In genomic region chr22:50242406-50242949, GRCh38 we compare ENCODE assay signal across 8 cellular contexts. TPM values are rescaled to one million over a fixed set of nuclear protein-coding genes. Genes with fewer than 3 reads are reported as not detected.
DNase-seq lines count a peak whose midpoint lies in the region; ATAC-seq and TF ChIP-seq lines count a peak whose summit lies in the region.

No MANE protein-coding gene starts in this region.

- POLR2A ChIA-PET in activated CD4-positive, alpha-beta T cell treated with anti-CD3 and anti-CD28 coated beads, Interleukin-2, amount 10 ng/mL, durations not matched to agents 7 days and 5 days (lab: Charles Lee) = no interaction called here
- POLR2A ChIA-PET in WTC11 (lab: Charles Lee) = interaction anchor here (0.6 to 0.7 kb wide), 2 partner anchors 52 to 269 kb away, joined by 3 to 5 read pairs; no protein-coding TSS in a partner anchor

- H2AFZ ChIP-seq in hepatocyte = no peak overlapping the region

- CTCF ChIA-PET in activated CD4-positive, alpha-beta T cell treated with anti-CD3 and anti-CD28 coated beads, Interleukin-2, amount 10 ng/mL, durations not matched to agents 7 days and 5 days (lab: Charles Lee) = interaction anchor here (0.7 to 2.0 kb wide), 7 partner anchors 9 to 254 kb away, joined by 4 to 7 read pairs (median 5); partner anchors contain the start of gene HDAC10
- CTCF ChIA-PET in WTC11 (lab: Charles Lee) = interaction anchor here (1.1 kb wide), 2 partner anchors 8 to 10 kb away, joined by 3 to 8 read pairs; partner anchors contain the start of gene HDAC10

- peak overlapping the region; percentile 100 for H3K27ac Mint-ChIP-seq in activated CD4-positive, alpha-beta T cell treated with anti-CD3 and anti-CD28 coated beads, Interleukin-2, amount 10 ng/mL, durations not matched to agents 7 days and 5 days
- no peak overlapping the region for H3K27ac Mint-ChIP-seq in WTC11

- TF ChIP-seq CTCF in WTC11 (IDR thresholded peaks at IDR 0.05) (no peak), hepatocyte (IDR thresholded peaks at IDR 0.05; ENCODE audit: poor library complexity) (no peak)

- peak overlapping the region; percentile 100 for H3K4me3 Mint-ChIP-seq in activated CD4-positive, alpha-beta T cell treated with anti-CD3 and anti-CD28 coated beads, Interleukin-2, amount 10 ng/mL, durations not matched to agents 7 days and 5 days
- peak overlapping the region; percentile 99 for H3K4me3 Mint-ChIP-seq in WTC11

- H3K27me3 ChIP-seq in hepatocyte = no peaks in the 10 kb centered on the region
- no peaks in the 10 kb centered on the region for H3K27me3 ChIP-seq in thymus (ENCODE audit: control insufficient read depth, insufficient read depth)

- peaks cover 83% of the 10 kb centered on the region for H3K79me2 ChIP-seq in hepatocyte

- no peaks in the 10 kb centered on the region for H3K9me3 Mint-ChIP-seq in activated CD4-positive, alpha-beta T cell treated with anti-CD3 and anti-CD28 coated beads, Interleukin-2, amount 10 ng/mL, durations not matched to agents 7 days and 5 days
- H3K9me3 Mint-ChIP-seq in WTC11 = no peaks in the 10 kb centered on the region

- H3K4me3 ChIP-seq in hepatocyte = peak overlapping the region; percentile 16
- H3K4me3 ChIP-seq in thymus (ENCODE audit: low read length) = peak overlapping the region; percentile 18

- peaks cover 28% of the 10 kb centered on the region for H3K4me1 ChIP-seq in hepatocyte (ENCODE audit: insufficient read depth)
- peaks cover 19% of the 10 kb centered on the region for H3K4me1 ChIP-seq in thymus (ENCODE audit: control insufficient read depth, insufficient read depth, low read length)

- no peaks in the 10 kb centered on the region for H3K36me3 ChIP-seq in hepatocyte (replicated peaks; ENCODE audit: insufficient read depth, low read depth)
- H3K36me3 ChIP-seq in thymus (ENCODE audit: control insufficient read depth, insufficient read depth) = peaks cover 36% of the 10 kb centered on the region

- peaks cover 16% of the 10 kb centered on the region for H3K36me3 Mint-ChIP-seq in activated CD4-positive, alpha-beta T cell treated with anti-CD3 and anti-CD28 coated beads, Interleukin-2, amount 10 ng/mL, durations not matched to agents 7 days and 5 days (ENCODE audit: low read depth)
- H3K36me3 Mint-ChIP-seq in WTC11 = 0 out of 2 replicates have a peak, but pooled peaks cover 2% of the 10 kb centered on the region

- H3K27ac ChIP-seq in hepatocyte (no peak overlapping the region), thymus (ENCODE audit: low read depth) (peak overlapping the region; percentile 27)

- no peak for DNase-seq in activated CD4-positive, alpha-beta T cell treated with anti-CD3 and anti-CD28 coated beads, Interleukin-2, amount 10 ng/mL, durations not matched to agents 7 days and 5 days
- no peak for DNase-seq in activated CD4-positive, alpha-beta T cell treated with anti-CD3 and anti-CD28 coated beads, Interleukin-2, amount 50 U/mL, for 4 hours
- DNase-seq in WTC11 (ENCODE audit: low spot score) (no peak), hepatocyte (ENCODE audit: low spot score) (no peak), NCI-H510A (lab: John Stamatoyannopoulos, UW) (no peak), DMS53 (lab: John Stamatoyannopoulos, UW) (no peak)

- H4K20me1 ChIP-seq in hepatocyte (ENCODE audit: insufficient read depth, poor library complexity, severe bottlenecking) = peaks cover 15% of the 10 kb centered on the region

- ATAC-seq in WTC11 (no peak), GM21576 (IDR thresholded peaks at IDR 0.05; ENCODE audit: unreplicated experiment) (no peak)

- no peaks in the 10 kb centered on the region for H3K9me3 ChIP-seq in hepatocyte (ENCODE audit: low read depth)
- no peaks in the 10 kb centered on the region for H3K9me3 ChIP-seq in thymus (ENCODE audit: control insufficient read depth)

- peak overlapping the region; percentile 95 for H3K4me2 ChIP-seq in hepatocyte

- H3K4me1 Mint-ChIP-seq in activated CD4-positive, alpha-beta T cell treated with anti-CD3 and anti-CD28 coated beads, Interleukin-2, amount 10 ng/mL, durations not matched to agents 7 days and 5 days = peaks cover 32% of the 10 kb centered on the region
- peaks cover 16% of the 10 kb centered on the region for H3K4me1 Mint-ChIP-seq in WTC11

- 82% methylated on average over 14 of the region's 14 CpGs for WGBS in hepatocyte (ENCODE audit: low lambda C conversion rate, missing lambda C conversion rate)
- 84% methylated on average over 14 of the region's 14 CpGs for WGBS in thymus

- no peaks in the 10 kb centered on the region for H3K27me3 Mint-ChIP-seq in activated CD4-positive, alpha-beta T cell treated with anti-CD3 and anti-CD28 coated beads, Interleukin-2, amount 10 ng/mL, durations not matched to agents 7 days and 5 days
- H3K27me3 Mint-ChIP-seq in WTC11 (ENCODE audit: low read depth) = no peaks in the 10 kb centered on the region

- no peaks in the 10 kb centered on the region for H3K9me2 ChIP-seq in hepatocyte (replicated peaks; ENCODE audit: insufficient read depth)

TF ChIP-seq in WTC11, 78 proteins besides CTCF, POLR2A, EP300 and RAD21 (continues in another document):
- TF ChIP-seq KAT7 (CRISPR knock-in tag; IDR thresholded peaks at IDR 0.05; ENCODE audit: borderline replicate concordance) = no peak
- TF ChIP-seq ATF1 (CRISPR knock-in tag; IDR thresholded peaks at IDR 0.05) = no peak
- TF ChIP-seq SP1 (CRISPR knock-in tag; conservative IDR thresholded peaks at IDR 0.05) = no peak
- no peak for TF ChIP-seq MAX (CRISPR knock-in tag; IDR thresholded peaks at IDR 0.05)
- TF ChIP-seq ZNF671 (CRISPR knock-in tag; IDR thresholded peaks at IDR 0.05) = no peak
- TF ChIP-seq ZNF317 (CRISPR knock-in tag; IDR thresholded peaks at IDR 0.05; ENCODE audit: borderline replicate concordance, low read depth) = no peak
- TF ChIP-seq GABPB1 (CRISPR knock-in tag; IDR thresholded peaks at IDR 0.05) = no peak
- no peak for TF ChIP-seq ZNF138 (CRISPR knock-in tag; conservative IDR thresholded peaks at IDR 0.05)
- no peak for TF ChIP-seq ZNF232 (CRISPR knock-in tag; IDR thresholded peaks at IDR 0.05)
- TF ChIP-seq MLX (CRISPR knock-in tag; IDR thresholded peaks at IDR 0.05) = no peak
- no peak for TF ChIP-seq NFE2L1 (CRISPR knock-in tag; IDR thresholded peaks at IDR 0.05)
- no peak for TF ChIP-seq FOXP1 (CRISPR knock-in tag; IDR thresholded peaks at IDR 0.05; ENCODE audit: borderline replicate concordance)

RNA-seq across cellular contexts. Expression of gene TUBGCP6, which starts 2.3 kb away (rescaled TPM):
- 10 to 100 TPM; 62.9 to 71.4 TPM for total RNA-seq in activated CD4-positive, alpha-beta T cell treated with anti-CD3 and anti-CD28 coated beads, Interleukin-2, amount 10 ng/mL, durations not matched to agents 7 days and 5 days
- 36.3 to 45.4 TPM (median 40.8 TPM) in 3 replicates for total RNA-seq in WTC11 (2021)
- 14.0 and 26.2 TPM in 2 replicates for total RNA-seq in hepatocyte
- 31.5 and 44.1 TPM in 2 replicates for polyA plus RNA-seq in hepatocyte
- polyA plus RNA-seq in thymus = 96.6 TPM

RNA-seq across cellular contexts. Expression of gene HDAC10, which starts 8.6 kb away (rescaled TPM):
- total RNA-seq in activated CD4-positive, alpha-beta T cell treated with anti-CD3 and anti-CD28 coated beads, Interleukin-2, amount 10 ng/mL, durations not matched to agents 7 days and 5 days = 10 to 100 TPM; 68.3 to 93.6 TPM
- total RNA-seq in WTC11 (2021) (31.9 to 40.9 TPM (median 38.2 TPM) in 3 replicates), hepatocyte (21.5 and 23.8 TPM in 2 replicates)
- polyA plus RNA-seq in hepatocyte (30.2 and 40.5 TPM in 2 replicates), thymus (61.6 TPM)

RNA-seq across cellular contexts. Expression of gene MAPK12, which starts 19.0 kb away (rescaled TPM):
- 1 to 10 TPM; 2.9 TPM for total RNA-seq in activated CD4-positive, alpha-beta T cell treated with anti-CD3 and anti-CD28 coated beads, Interleukin-2, amount 10 ng/mL, durations not matched to agents 7 days and 5 days
- 26.9 to 31.0 TPM (median 28.8 TPM) in 3 replicates for total RNA-seq in WTC11 (2021)
- 12.5 and 13.8 TPM in 2 replicates for total RNA-seq in hepatocyte
- 33.8 and 51.4 TPM in 2 replicates for polyA plus RNA-seq in hepatocyte
- polyA plus RNA-seq in thymus = 8.2 TPM

RNA-seq across cellular contexts. Expression of gene MAPK11, which starts 27.7 kb away (rescaled TPM):
- total RNA-seq in activated CD4-positive, alpha-beta T cell treated with anti-CD3 and anti-CD28 coated beads, Interleukin-2, amount 10 ng/mL, durations not matched to agents 7 days and 5 days = 10 to 100 TPM; 10.7 to 12.6 TPM
- 1.4 to 2.3 TPM (median 1.9 TPM) in 3 replicates for total RNA-seq in WTC11 (2021)
- 1.4 and 2.3 TPM in 2 replicates for total RNA-seq in hepatocyte
- polyA plus RNA-seq in hepatocyte = 0.62 and 1.1 TPM in 2 replicates
- polyA plus RNA-seq in thymus = 17.7 TPM

RNA-seq across cellular contexts. Expression of gene SELENOO, which starts 41.7 kb away (rescaled TPM):
- total RNA-seq in activated CD4-positive, alpha-beta T cell treated with anti-CD3 and anti-CD28 coated beads, Interleukin-2, amount 10 ng/mL, durations not matched to agents 7 days and 5 days = 10 to 100 TPM; 17.4 to 25.5 TPM
- 27.0 to 29.8 TPM (median 28.8 TPM) in 3 replicates for total RNA-seq in WTC11 (2021)
- total RNA-seq in hepatocyte = 27.3 and 31.6 TPM in 2 replicates
- 35.2 and 37.7 TPM in 2 replicates for polyA plus RNA-seq in hepatocyte
- 62.1 TPM for polyA plus RNA-seq in thymus
